In genomic region chr5:157204765-157205164, GRCh38 we compare ENCODE assay signal across 1 cellular context.
A peak's percentile ranks its signal among the peaks of the same experiment; 100 is the strongest.
TF ChIP-seq lines count a peak whose summit lies in the region.

No MANE protein-coding gene starts in this region.

TF ChIP-seq in GM12878, 131 proteins besides CTCF, POLR2A, EP300 and RAD21 (continued from another document):
- peak; percentile 32; the same call in 1 of the 2 replicates for TF ChIP-seq GABPA (IDR thresholded peaks at IDR 0.05; ENCODE audit: low read depth)
- no peak for TF ChIP-seq PAX8 (IDR thresholded peaks at IDR 0.05)
- no peak for TF ChIP-seq SUZ12 (IDR thresholded peaks at IDR 0.05; ENCODE audit: unreplicated experiment)
- TF ChIP-seq ELK1 (IDR thresholded peaks at IDR 0.05; ENCODE audit: low read depth, low read length): no peak
- no peak for TF ChIP-seq PAX5 (IDR thresholded peaks at IDR 0.05; ENCODE audit: borderline replicate concordance, low read depth, low read length)
- no peak for TF ChIP-seq USF1 (IDR thresholded peaks at IDR 0.05; ENCODE audit: borderline replicate concordance, extremely low read length, insufficient read depth, low read depth, low read length)
- no peak for TF ChIP-seq ZNF622 (IDR thresholded peaks at IDR 0.05)
- TF ChIP-seq YBX1 (IDR thresholded peaks at IDR 0.05): no peak
- TF ChIP-seq ATF7 (IDR thresholded peaks at IDR 0.05; ENCODE audit: low read depth): peak; percentile 28; the same call in 1 of the 2 replicates
- no peak for TF ChIP-seq SMAD5 (IDR thresholded peaks at IDR 0.05; ENCODE audit: low read depth)
- no peak for TF ChIP-seq TCF3 (IDR thresholded peaks at IDR 0.05; ENCODE audit: borderline replicate concordance, insufficient read depth, low read depth, low read length)
